2 cellular contexts compared by ENCODE assay signal in genomic region chr15:88574062-88574461, GRCh38.
TF ChIP-seq lines count a peak whose summit lies in the region.

No MANE protein-coding gene starts in this region.

TF ChIP-seq in GM23338, 12 proteins besides CTCF, POLR2A, EP300 and RAD21:
- TF ChIP-seq CREB1 (CRISPR knock-in tag; IDR thresholded peaks at IDR 0.05; ENCODE audit: low read depth) (no peak), STAT1 (IDR thresholded peaks at IDR 0.05; ENCODE audit: unreplicated experiment) (no peak), ZNF331 (CRISPR knock-in tag; IDR thresholded peaks at IDR 0.05; ENCODE audit: low read depth) (no peak), EZH2 (IDR thresholded peaks at IDR 0.05; ENCODE audit: low read depth, unreplicated experiment) (no peak), ETS1 (IDR thresholded peaks at IDR 0.05) (no peak), ZNF462 (CRISPR knock-in tag; IDR thresholded peaks at IDR 0.05) (no peak), ZNF114 (CRISPR knock-in tag; IDR thresholded peaks at IDR 0.05) (no peak), JUNB (IDR thresholded peaks at IDR 0.05; ENCODE audit: unreplicated experiment) (no peak), EZH2phosphoT487 (IDR thresholded peaks at IDR 0.05; ENCODE audit: unreplicated experiment) (no peak), NANOG (IDR thresholded peaks at IDR 0.05; ENCODE audit: borderline replicate concordance) (no peak), POLR2AphosphoS5 (IDR thresholded peaks at IDR 0.05; ENCODE audit: low read depth) (no peak), REST (IDR thresholded peaks at IDR 0.05; ENCODE audit: unreplicated experiment) (no peak)

TF ChIP-seq in H1, 55 proteins besides CTCF, POLR2A, EP300 and RAD21:
- no peak for TF ChIP-seq RBBP5 (IDR thresholded peaks at IDR 0.05; ENCODE audit: borderline replicate concordance, low read depth, low read length)
- TF ChIP-seq FOSL1 (IDR thresholded peaks at IDR 0.05; ENCODE audit: insufficient read depth, low read depth, low read length), result no peak
- no peak for TF ChIP-seq TAF7 (optimal IDR thresholded peaks at IDR 0.05; ENCODE audit: borderline replicate concordance, low read depth, low read length)
- no peak for TF ChIP-seq TBP (IDR thresholded peaks at IDR 0.05; ENCODE audit: low read depth, low read length)
- no peak for TF ChIP-seq SP4 (IDR thresholded peaks at IDR 0.05; ENCODE audit: low read length)
- no peak for TF ChIP-seq PHF8 (conservative IDR thresholded peaks at IDR 0.05; ENCODE audit: low read depth, low read length)
- no peak for TF ChIP-seq USF2 (IDR thresholded peaks at IDR 0.05; ENCODE audit: low read length)
- no peak for TF ChIP-seq E2F6 (IDR thresholded peaks at IDR 0.05)
- TF ChIP-seq BACH1 (IDR thresholded peaks at IDR 0.05; ENCODE audit: low read length), result no peak
- no peak for TF ChIP-seq NRF1 (IDR thresholded peaks at IDR 0.05; ENCODE audit: low read depth, low read length)
- TF ChIP-seq TCF12 (IDR thresholded peaks at IDR 0.05; ENCODE audit: low read depth, low read length), result no peak
- no peak for TF ChIP-seq CBX5 (IDR thresholded peaks at IDR 0.05; ENCODE audit: low read depth, low read length)
- TF ChIP-seq NANOG (IDR thresholded peaks at IDR 0.05; ENCODE audit: insufficient read depth, low read depth, low read length, poor library complexity, severe bottlenecking), result no peak
- TF ChIP-seq CHD7 (IDR thresholded peaks at IDR 0.05; ENCODE audit: insufficient replicate concordance, low read length), result no peak
- no peak for TF ChIP-seq HDAC6 (IDR thresholded peaks at IDR 0.05; ENCODE audit: low read depth, low read length)
TF ChIP-seq in H1: peak in this region for 0.
